ENCODE assay signal across 18 cellular contexts in genomic region chr12:56461235-56462159, GRCh38. TPM values are rescaled to one million over a fixed set of nuclear protein-coding genes. Genes with fewer than 3 reads are reported as not detected.
DNase-seq lines count a peak whose midpoint lies in the region; ATAC-seq, FAIRE-seq and TF ChIP-seq lines count a peak whose summit lies in the region.
"Had no signal": no experiment of that assay in that cellular context is flagged by ENCODE, and none has a peak within 500 bp of the region (broad histone marks: within the 10 kb centered on the region; RNA-seq: fewer than 3 reads in every experiment).

No MANE protein-coding gene starts in this region.

- H3K4me1 ChIP-seq in GM12878 (ENCODE audit: control insufficient read depth, insufficient read depth, low read length), result peaks cover 10% of the 10 kb centered on the region
- H3K4me1 ChIP-seq in transverse colon, result no peaks in the 10 kb centered on the region

- no peak overlapping the region for H3K9ac ChIP-seq in GM12878 (ENCODE audit: control insufficient read depth, insufficient read depth, low read length)

- TF ChIP-seq CTCF in GM12878 (IDR thresholded peaks at IDR 0.05 in 2 of 3, conservative IDR thresholded peaks at IDR 0.05 in 1 of 3; ENCODE audit: control insufficient read depth in 2 of 3, extremely low read depth in 1 of 3, insufficient read depth in 1 of 3, low read depth in 3 of 3, low read length in 3 of 3) (no peak), dorsolateral prefrontal cortex (IDR thresholded peaks at IDR 0.05 in 54 of 56, conservative IDR thresholded peaks at IDR 0.05 in 2 of 56; ENCODE audit: low read depth in 1 of 56, partially characterized antibody in 56 of 56) (no peak), transverse colon (IDR thresholded peaks at IDR 0.05) (no peak)

- ATAC-seq in GM12878 (no peak; the same call in 2 of the 3 replicates), HG03135 (IDR thresholded peaks at IDR 0.05; ENCODE audit: unreplicated experiment) (no peak)
- ATAC-seq: mucosa of descending colon, SK-N-SH treated with all-trans-retinoic acid at 6 μM for 48 hours had no signal

- peak; percentile 18 for FAIRE-seq in GM12878 (lab: Jason Lieb, UNC)
- FAIRE-seq: GM12891 had no signal

- no peaks in the 10 kb centered on the region for H3K36me3 ChIP-seq in GM12878 (ENCODE audit: control insufficient read depth in 2 of 2, insufficient read depth in 2 of 2, low read length in 1 of 2)
- H3K36me3 ChIP-seq in transverse colon, result no peaks in the 10 kb centered on the region
- H3K36me3 ChIP-seq: upper lobe of left lung had no signal

- H3K9me3 ChIP-seq in GM12878 (replicated peaks; ENCODE audit: control insufficient read depth, insufficient read depth, low read length) (no peaks in the 10 kb centered on the region), transverse colon (no peaks in the 10 kb centered on the region)
- H3K9me3 ChIP-seq: mucosa of descending colon, upper lobe of left lung had no signal

- SMC1A ChIA-PET in GM12878 (lab: Charles Lee; ENCODE audit: uncharacterized antibody, unreplicated experiment), result interaction anchor here (0.6 to 4.7 kb wide), 21 partner anchors 12 to 343 kb away, joined by 3 to 42 read pairs (median 4); partner anchors contain the start of genes CNPY2, RNF41, STAT2 and TIMELESS

- no peaks in the 10 kb centered on the region for H4K20me1 ChIP-seq in GM12878 (ENCODE audit: control insufficient read depth, insufficient read depth)

- BruUV-seq in GM12878 (replicated peaks; lab: Mats Ljungman, UMichigan), result no TSS peak

- CTCF ChIA-PET in GM12878 (lab: Yijun Ruan, JAX), result interaction anchor here (0.7 to 8.8 kb wide), 24 partner anchors 8 to 342 kb away, joined by 3 to 89 read pairs (median 5); partner anchors contain the start of genes ANKRD52, CNPY2, COQ10A and IL23A

- H3K79me2 ChIP-seq in GM12878 (ENCODE audit: control insufficient read depth, insufficient read depth, low read length), result no peaks in the 10 kb centered on the region

- in situ Hi-C loops in GM12878 (cut with MboI), result loop anchor here (5.0 kb wide), 1 partner anchor 339 kb away; no protein-coding TSS in a partner anchor
- in situ Hi-C loops in transverse colon (cut with MboI; ENCODE audit: low pct_ligation_motif_present in 1 of 4, low pct_unique_long_range_greater_than_20kb in 1 of 4, low sequenced_read_pairs in 3 of 4), result loop anchor here in 3 of 4 donors (10.0 to 25.0 kb wide), 3 partner anchors 124 to 267 kb away; partner anchors contain the start of genes CNPY2 (in 1 of the 3), IL23A (in 1 of the 3) and PAN2 (in 1 of the 3)

- H3K4me2 ChIP-seq in GM12878 (ENCODE audit: control insufficient read depth, insufficient read depth), result no peak overlapping the region

- TF ChIP-seq EP300 in GM12878 (IDR thresholded peaks at IDR 0.05; ENCODE audit: borderline replicate concordance in 1 of 2, control insufficient read depth in 1 of 2, low read depth in 2 of 2, low read length in 2 of 2) (no peak), transverse colon (IDR thresholded peaks at IDR 0.05; ENCODE audit: low read depth) (no peak)

- H2AFZ ChIP-seq in GM12878 (ENCODE audit: control insufficient read depth, low read depth, low read length), result peak overlapping the region; percentile 13; the same call in 1 of the 2 replicates

- DNase-seq in AG20443 (ENCODE audit: low spot score) (peak; percentile 18), LHCN-M2 (ENCODE audit: low read depth) (peak; percentile 35), GM12878 (ENCODE audit: low read depth, low spot score) (no peak), left kidney (ENCODE audit: low read depth, low spot score) (peak; percentile 24), dorsolateral prefrontal cortex (no peak), foreskin melanocyte (no peak), transverse colon (no peak)
- DNase-seq: amniotic stem cell, immature natural killer cell, Karpas-422, mucosa of descending colon, NCI-H2107, upper lobe of left lung had no signal

- WGBS in GM12878 (ENCODE audit: insufficient coverage, insufficient replicate concordance, low lambda C conversion rate, missing lambda C conversion rate), result 98% methylated on average over 11 of the region's 11 CpGs
- 75 to 84% methylated on average over 4 to 11 of the region's 11 CpGs for WGBS in transverse colon (ENCODE audit: low coverage in 1 of 2), 2 donors

- intact Hi-C loops in GM12878 (cut with micrococcal nuclease; ENCODE audit: unreplicated experiment), result loop anchor here (5.0 to 10.0 kb wide), 2 partner anchors 129 to 197 kb away; partner anchors contain the start of genes COQ10A and PAN2
- intact Hi-C loops in dorsolateral prefrontal cortex (cut with DNase I), result loop anchor here in 1 of 2 donors (5.0 to 10.0 kb wide), 3 partner anchors 129 to 337 kb away; partner anchors contain the start of genes CNPY2, ESYT1 and PAN2
- intact Hi-C loops in transverse colon (cut with DNase I; ENCODE audit: low total_unique reads), result no loop called here

- H3K27ac ChIP-seq in GM12878 (ENCODE audit: control insufficient read depth, insufficient read depth) (no peak overlapping the region), dorsolateral prefrontal cortex (no peak overlapping the region), transverse colon (no peak overlapping the region)
- H3K27ac ChIP-seq: coronary artery, upper lobe of left lung had no signal

- H3K4me3 ChIP-seq in GM12878 (no peak overlapping the region), dorsolateral prefrontal cortex (no peak overlapping the region), transverse colon (no peak overlapping the region)
- H3K4me3 ChIP-seq: coronary artery, mucosa of descending colon, upper lobe of left lung had no signal

- POLR2A ChIA-PET in GM12878 (lab: Charles Lee), result interaction anchor here (0.5 to 4.9 kb wide), 16 partner anchors 9 to 299 kb away, joined by 3 to 63 read pairs (median 4); partner anchors contain the start of genes CNPY2, IL23A, PAN2 and STAT2

- H3K27me3 ChIP-seq in GM12878 (replicated peaks in 1 of 2; ENCODE audit: control insufficient read depth in 2 of 2, insufficient read depth in 2 of 2, low read length in 1 of 2) (no peaks in the 10 kb centered on the region), dorsolateral prefrontal cortex (no peaks in the 10 kb centered on the region), transverse colon (no peaks in the 10 kb centered on the region)
- H3K27me3 ChIP-seq: upper lobe of left lung had no signal

- no peak for TF ChIP-seq RAD21 in GM12878 (IDR thresholded peaks at IDR 0.05; ENCODE audit: insufficient read depth, low read depth, low read length)

- RAD21 ChIA-PET in GM12878 (lab: Charles Lee; ENCODE audit: unreplicated experiment), result interaction anchor here (0.5 to 5.5 kb wide), 13 partner anchors 10 to 272 kb away, joined by 3 to 71 read pairs (median 4); partner anchors contain the start of genes CNPY2, RNF41, SMARCC2 and STAT2

- TF ChIP-seq POLR2A in GM12878 (IDR thresholded peaks at IDR 0.05; ENCODE audit: low read depth, low read length) (no peak), transverse colon (IDR thresholded peaks at IDR 0.05) (no peak)

RNA-seq across cellular contexts. Expression of gene SPRYD4, which starts 6.9 kb away (rescaled TPM):
- 2.1 and 2.6 TPM in 2 replicates for total RNA-seq in LHCN-M2 (2014; rRNA removed)
- polyA plus RNA-seq in LHCN-M2 (2012), result 1.7 TPM
- total RNA-seq in GM12878 (2013; cell fraction: nucleolus; rRNA removed), result 21.2 and 23.3 TPM in 2 replicates
- total RNA-seq in GM12878 (2014; rRNA removed), result 4.1 and 4.4 TPM in 2 replicates
- total RNA-seq in GM12878 (2014; rRNA removed; fragmentation: Illumina TruSeq; extraction: Trizol), result 4.2 and 4.7 TPM in 2 replicates
- total RNA-seq in GM12878 (2021), result 4.3 and 5.0 TPM in 2 replicates
- 2.7 TPM for polyA plus RNA-seq in GM12878 (2011; ENCODE audit: low read depth)
- polyA plus RNA-seq in GM12878 (2011; rRNA removed), result 5.4 and 5.9 TPM in 2 replicates
- polyA plus RNA-seq in GM12878 (2011; cell fraction: cytosol; rRNA removed), result 5.2 and 5.4 TPM in 2 replicates
- 6.5 and 6.8 TPM in 2 replicates for polyA plus RNA-seq in GM12878 (2011; cell fraction: nucleus; rRNA removed)
- polyA plus RNA-seq in GM12878 (2012), result 2.6 and 3.6 TPM in 2 replicates
- 4.7 and 5.0 TPM in 2 replicates for polyA plus RNA-seq in GM12878 (2014; fragmentation: Illumina TruSeq; extraction: Trizol)
- polyA plus RNA-seq in GM12878 (2014; fragmentation: Nextera tagmentation; extraction: Ambion mirVana), result 1 to 10 TPM; 4.8 to 6.0 TPM
- 4.7 and 5.5 TPM in 2 replicates for polyA plus RNA-seq in GM12878 (2014; rRNA removed)
- polyA plus RNA-seq in GM12878 (2016; fragmentation: Nextera tagmentation; extraction: Ambion mirVana), result 1 to 10 TPM; 5.3 to 6.0 TPM
- 8.6 and 10.6 TPM in 2 replicates for polyA minus RNA-seq in GM12878 (2011; rRNA and poly(A)+ RNA removed)
- 1.1 and 1.2 TPM in 2 replicates for polyA minus RNA-seq in GM12878 (2011; cell fraction: cytosol; rRNA and poly(A)+ RNA removed)
- 7.0 and 11.4 TPM in 2 replicates for polyA minus RNA-seq in GM12878 (2011; cell fraction: nucleus; rRNA and poly(A)+ RNA removed)
- total RNA-seq in dorsolateral prefrontal cortex, result 1 to 10 TPM; 1.7 to 4.8 (median 2.6) TPM
- 10 to 100 TPM in 1 of 4 donors, 1 to 10 TPM in 3; 3.0 to 11.5 (median 3.9) TPM for total RNA-seq in transverse colon

RNA-seq across cellular contexts. Expression of gene MIP, which starts 7.0 kb away (rescaled TPM):
- total RNA-seq in LHCN-M2 (2014; rRNA removed), result not detected in 2 replicates
- not detected for polyA plus RNA-seq in LHCN-M2 (2012)
- not detected in 2 replicates for total RNA-seq in GM12878 (2013; cell fraction: nucleolus; rRNA removed)
- 0.05 TPM in 1 of 2 replicates, not detected in the other for total RNA-seq in GM12878 (2014; rRNA removed)
- not detected in 2 replicates for total RNA-seq in GM12878 (2014; rRNA removed; fragmentation: Illumina TruSeq; extraction: Trizol)
- 0.15 TPM in 1 of 2 replicates, not detected in the other for total RNA-seq in GM12878 (2021)
- polyA plus RNA-seq in GM12878 (2011; ENCODE audit: low read depth), result not detected
- 0.04 TPM in 1 of 2 replicates, not detected in the other for polyA plus RNA-seq in GM12878 (2011; rRNA removed)
- polyA plus RNA-seq in GM12878 (2011; cell fraction: cytosol; rRNA removed), result 0.07 TPM in 1 of 2 replicates, not detected in the other
- 0.22 TPM in 1 of 2 replicates, not detected in the other for polyA plus RNA-seq in GM12878 (2011; cell fraction: nucleus; rRNA removed)
- 0.04 and 0.09 TPM in 2 replicates for polyA plus RNA-seq in GM12878 (2012)
- 0.07 TPM in 1 of 2 replicates, not detected in the other for polyA plus RNA-seq in GM12878 (2014; fragmentation: Illumina TruSeq; extraction: Trizol)
- under 1 TPM; 0.11 TPM for polyA plus RNA-seq in GM12878 (2014; fragmentation: Nextera tagmentation; extraction: Ambion mirVana)
- polyA plus RNA-seq in GM12878 (2014; rRNA removed), result not detected in 2 replicates
- under 1 TPM; 0.15 to 0.18 TPM for polyA plus RNA-seq in GM12878 (2016; fragmentation: Nextera tagmentation; extraction: Ambion mirVana)
- not detected in 2 replicates for polyA minus RNA-seq in GM12878 (2011; rRNA and poly(A)+ RNA removed)
- not detected in 2 replicates for polyA minus RNA-seq in GM12878 (2011; cell fraction: cytosol; rRNA and poly(A)+ RNA removed)
- not detected in 2 replicates for polyA minus RNA-seq in GM12878 (2011; cell fraction: nucleus; rRNA and poly(A)+ RNA removed)
- total RNA-seq in dorsolateral prefrontal cortex, result 1 to 10 TPM in 5 of 120 experiments, under 1 TPM in 31, not detected in 84; 0.16 to 1.9 (median 0.50) TPM
- not detected for total RNA-seq in transverse colon
- total RNA-seq: mucosa of descending colon, posterior vena cava, upper lobe of left lung had no signal

RNA-seq across cellular contexts. Expression of gene TIMELESS, which starts 12.3 kb away (rescaled TPM):
- total RNA-seq in LHCN-M2 (2014; rRNA removed), result 25.3 and 25.9 TPM in 2 replicates
- 23.3 TPM for polyA plus RNA-seq in LHCN-M2 (2012)
- 9.6 and 10.4 TPM in 2 replicates for total RNA-seq in GM12878 (2013; cell fraction: nucleolus; rRNA removed)
- 34.3 and 36.4 TPM in 2 replicates for total RNA-seq in GM12878 (2014; rRNA removed)
- total RNA-seq in GM12878 (2014; rRNA removed; fragmentation: Illumina TruSeq; extraction: Trizol), result 20.2 and 21.2 TPM in 2 replicates
- 42.0 and 45.9 TPM in 2 replicates for total RNA-seq in GM12878 (2021)
- polyA plus RNA-seq in GM12878 (2011; ENCODE audit: low read depth), result 11.6 TPM
- 4.7 and 5.8 TPM in 2 replicates for polyA plus RNA-seq in GM12878 (2011; rRNA removed)
- 5.9 and 8.2 TPM in 2 replicates for polyA plus RNA-seq in GM12878 (2011; cell fraction: cytosol; rRNA removed)
- polyA plus RNA-seq in GM12878 (2011; cell fraction: nucleus; rRNA removed), result 28.0 and 40.6 TPM in 2 replicates
- polyA plus RNA-seq in GM12878 (2012), result 17.8 and 19.2 TPM in 2 replicates
- 34.2 and 41.1 TPM in 2 replicates for polyA plus RNA-seq in GM12878 (2014; fragmentation: Illumina TruSeq; extraction: Trizol)
- polyA plus RNA-seq in GM12878 (2014; fragmentation: Nextera tagmentation; extraction: Ambion mirVana), result 10 to 100 TPM; 10.4 to 20.5 TPM
- 27.1 and 27.7 TPM in 2 replicates for polyA plus RNA-seq in GM12878 (2014; rRNA removed)
- 10 to 100 TPM; 53.5 to 57.8 TPM for polyA plus RNA-seq in GM12878 (2016; fragmentation: Nextera tagmentation; extraction: Ambion mirVana)
- 7.0 and 7.8 TPM in 2 replicates for polyA minus RNA-seq in GM12878 (2011; rRNA and poly(A)+ RNA removed)
- polyA minus RNA-seq in GM12878 (2011; cell fraction: cytosol; rRNA and poly(A)+ RNA removed), result 5.4 and 5.7 TPM in 2 replicates
- polyA minus RNA-seq in GM12878 (2011; cell fraction: nucleus; rRNA and poly(A)+ RNA removed), result 5.8 and 8.1 TPM in 2 replicates
- 1 to 10 TPM; 1.8 to 8.2 (median 4.4) TPM for total RNA-seq in dorsolateral prefrontal cortex
- 1 to 10 TPM in 3 of 4 donors, under 1 TPM in 1; 0.75 to 7.8 (median 3.9) TPM for total RNA-seq in transverse colon

RNA-seq across cellular contexts. Expression of gene GLS2, which starts 26.5 kb away (rescaled TPM):
- total RNA-seq in LHCN-M2 (2014; rRNA removed) (not detected in 2 replicates), GM12878 (2014; rRNA removed) (4.1 and 4.6 TPM in 2 replicates), GM12878 (2014; rRNA removed; fragmentation: Illumina TruSeq; extraction: Trizol) (3.1 TPM in 2 replicates), GM12878 (2021) (3.4 and 3.7 TPM in 2 replicates), dorsolateral prefrontal cortex (10 to 100 TPM; 18.8 to 94.8 (median 53.5) TPM), transverse colon (under 1 TPM in 2 of 4 donors, not detected in 2; 0.41 to 0.95 TPM)
- 0.07 TPM for polyA plus RNA-seq in LHCN-M2 (2012)
- total RNA-seq in GM12878 (2013; cell fraction: nucleolus; rRNA removed), result 5.2 and 6.4 TPM in 2 replicates
- polyA plus RNA-seq in GM12878 (2011; ENCODE audit: low read depth), result 1.6 TPM
- polyA plus RNA-seq in GM12878 (2011; rRNA removed) (2.1 and 2.4 TPM in 2 replicates), GM12878 (2014; fragmentation: Illumina TruSeq; extraction: Trizol) (2.6 and 3.1 TPM in 2 replicates), GM12878 (2014; fragmentation: Nextera tagmentation; extraction: Ambion mirVana) (1 to 10 TPM in 1 of 2 experiments, under 1 TPM in 1; 0.64 to 1.4 TPM), GM12878 (2014; rRNA removed) (3.8 and 4.9 TPM in 2 replicates), GM12878 (2016; fragmentation: Nextera tagmentation; extraction: Ambion mirVana) (1 to 10 TPM; 5.2 to 6.4 TPM)
- polyA plus RNA-seq in GM12878 (2011; cell fraction: cytosol; rRNA removed), result 3.1 and 3.8 TPM in 2 replicates
- polyA plus RNA-seq in GM12878 (2011; cell fraction: nucleus; rRNA removed), result 6.5 and 7.2 TPM in 2 replicates
- 2.9 and 3.4 TPM in 2 replicates for polyA plus RNA-seq in GM12878 (2012)
- polyA minus RNA-seq in GM12878 (2011; rRNA and poly(A)+ RNA removed), result 2.0 and 3.3 TPM in 2 replicates
- 0.83 and 2.1 TPM in 2 replicates for polyA minus RNA-seq in GM12878 (2011; cell fraction: cytosol; rRNA and poly(A)+ RNA removed)
- polyA minus RNA-seq in GM12878 (2011; cell fraction: nucleus; rRNA and poly(A)+ RNA removed), result 1.2 and 1.3 TPM in 2 replicates

Comparison
In these comparisons a context has a peak if more than half of its experiments do, and no peak if none do; other contexts are left out.
1. DNase-seq: peak in AG20443 (single experiment), LHCN-M2 (single experiment) and left kidney (single experiment); none in GM12878 (single experiment), dorsolateral prefrontal cortex (0 of 10), foreskin melanocyte (single experiment) and transverse colon (single experiment).